ENCODE assay signal across 1 cellular context in the genomic region with DNA sequence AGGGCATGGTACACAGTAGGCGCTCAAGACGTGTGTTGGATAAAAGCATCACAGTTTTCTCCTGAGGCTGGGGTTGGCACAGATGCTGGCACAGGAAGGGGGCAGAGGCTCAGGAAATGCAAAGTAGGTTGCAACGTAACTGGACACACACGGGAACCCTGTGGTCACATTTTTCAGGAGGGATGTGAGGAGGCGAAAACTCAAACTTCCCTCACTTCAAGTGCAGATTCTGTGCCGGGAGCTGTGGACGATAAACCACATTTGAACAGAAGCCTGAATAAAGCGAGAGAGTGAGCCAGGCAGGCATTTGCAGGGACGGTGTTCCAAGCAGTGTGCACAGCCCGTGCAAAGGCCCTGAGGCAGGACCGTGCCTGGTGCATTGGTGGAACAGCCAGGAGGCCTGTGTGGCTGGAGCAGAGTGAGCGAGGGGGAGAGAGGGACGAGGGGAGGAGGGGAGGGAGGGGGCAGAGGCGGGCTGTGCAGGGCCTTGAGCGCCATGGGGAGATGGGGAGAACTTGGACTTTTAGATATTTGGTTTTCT.
TF ChIP-seq lines count a peak whose summit lies in the region.

No MANE protein-coding gene starts in this region.

TF ChIP-seq in IMR-90, 13 proteins besides CTCF, POLR2A, EP300 and RAD21 (continued from another document):
- TF ChIP-seq, protein P1, sequence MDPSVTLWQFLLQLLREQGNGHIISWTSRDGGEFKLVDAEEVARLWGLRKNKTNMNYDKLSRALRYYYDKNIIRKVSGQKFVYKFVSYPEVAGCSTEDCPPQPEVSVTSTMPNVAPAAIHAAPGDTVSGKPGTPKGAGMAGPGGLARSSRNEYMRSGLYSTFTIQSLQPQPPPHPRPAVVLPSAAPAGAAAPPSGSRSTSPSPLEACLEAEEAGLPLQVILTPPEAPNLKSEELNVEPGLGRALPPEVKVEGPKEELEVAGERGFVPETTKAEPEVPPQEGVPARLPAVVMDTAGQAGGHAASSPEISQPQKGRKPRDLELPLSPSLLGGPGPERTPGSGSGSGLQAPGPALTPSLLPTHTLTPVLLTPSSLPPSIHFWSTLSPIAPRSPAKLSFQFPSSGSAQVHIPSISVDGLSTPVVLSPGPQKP (IDR thresholded peaks at IDR 0.05; ENCODE audit: borderline replicate concordance, low read depth, low read length): no peak
- no peak for TF ChIP-seq SMC3 (IDR thresholded peaks at IDR 0.05; ENCODE audit: low read depth, low read length)
- TF ChIP-seq BHLHE40 (IDR thresholded peaks at IDR 0.05; ENCODE audit: low read depth, low read length): no peak
